ENCODE assay signal across 12 cellular contexts in the genomic region with DNA sequence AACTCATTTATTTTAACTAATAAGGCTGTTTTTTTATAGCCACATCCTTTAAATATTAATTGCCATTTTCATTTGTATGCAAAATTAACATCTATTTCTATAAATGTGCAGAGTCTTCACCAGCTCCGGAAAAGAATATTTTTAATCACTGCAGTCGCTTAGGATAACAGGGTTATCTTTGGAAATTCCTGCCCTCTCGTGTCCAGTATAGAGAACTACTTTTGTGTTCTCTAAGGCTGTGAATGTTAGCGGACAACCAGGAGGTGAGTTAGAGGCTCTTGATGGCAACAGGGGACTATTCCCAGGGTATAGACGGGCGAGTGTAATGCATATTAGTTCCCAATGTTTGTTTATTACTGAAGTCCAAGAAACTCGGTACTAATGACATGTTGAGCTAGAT. TPM values are rescaled to one million over a fixed set of nuclear protein-coding genes. Genes with fewer than 3 reads are reported as not detected.
DNase-seq lines count a peak whose midpoint lies in the region; ATAC-seq, FAIRE-seq and TF ChIP-seq lines count a peak whose summit lies in the region.
"Had no signal": no experiment of that assay in that cellular context is flagged by ENCODE, and none has a peak within 500 bp of the region (broad histone marks: within the 10 kb centered on the region; RNA-seq: fewer than 3 reads in every experiment).

No MANE protein-coding gene starts in this region.

- POLR2A ChIA-PET in A549 (lab: Yijun Ruan, JAX), result no interaction called here

- no peak overlapping the region for H3K27ac ChIP-seq in A549
- H3K27ac ChIP-seq: gastroesophageal sphincter, parathyroid adenoma, Peyer's patch had no signal

- CTCF ChIA-PET in A549 (lab: Yijun Ruan, JAX), result interaction anchor here (0.6 to 4.8 kb wide), 34 partner anchors 8 to 495 kb away, joined by 3 to 45 read pairs (median 4); no protein-coding TSS in a partner anchor

- peak; percentile 40 for TF ChIP-seq CTCF in A549 (IDR thresholded peaks at IDR 0.05)

- no peaks in the 10 kb centered on the region for H3K36me3 ChIP-seq in adipocyte (ENCODE audit: control insufficient read depth, insufficient read depth, low read length, severe bottlenecking)
- H3K36me3 ChIP-seq: gastroesophageal sphincter, Peyer's patch had no signal

- H3K4me1 ChIP-seq in A549 (no peaks in the 10 kb centered on the region), adipocyte (ENCODE audit: control insufficient read depth, insufficient read depth, low read length) (peaks cover 15% of the 10 kb centered on the region)
- H3K4me1 ChIP-seq: gastroesophageal sphincter, parathyroid adenoma, Peyer's patch had no signal

- H3K9ac ChIP-seq in adipocyte (ENCODE audit: low read length), result peak overlapping the region; percentile 7
- H3K9ac ChIP-seq: parathyroid adenoma had no signal

- no peak for TF ChIP-seq EP300 in A549 (IDR thresholded peaks at IDR 0.05)

- TF ChIP-seq POLR2A in A549 (IDR thresholded peaks at IDR 0.05; ENCODE audit: low read length), result no peak

- no peak for FAIRE-seq in A549 (lab: Jason Lieb, UNC)

- H3K4me3 ChIP-seq in A549, result no peak overlapping the region
- H3K4me3 ChIP-seq in adipocyte (ENCODE audit: low read length), result no peak overlapping the region
- H3K4me3 ChIP-seq: gastroesophageal sphincter, Peyer's patch had no signal

- peaks cover 32% of the 10 kb centered on the region for H3K27me3 ChIP-seq in adipocyte (replicated peaks; ENCODE audit: control insufficient read depth, insufficient read depth, low read length)
- H3K27me3 ChIP-seq: gastroesophageal sphincter, Peyer's patch had no signal

- no peak overlapping the region for H3K4me2 ChIP-seq in A549

- 17% methylated on average over 7 of the region's 7 CpGs for WGBS in A549 (ENCODE audit: missing lambda C conversion rate)

- ATAC-seq in A549, result peak; percentile 92 to 97
- ATAC-seq: gastroesophageal sphincter had no signal

- no peaks in the 10 kb centered on the region for H3K9me3 ChIP-seq in A549
- no peaks in the 10 kb centered on the region for H3K9me3 ChIP-seq in adipocyte (ENCODE audit: control insufficient read depth, low read length)
- H3K9me3 ChIP-seq: gastroesophageal sphincter, Peyer's patch had no signal

- DNase-seq in A549 (ENCODE audit: low read depth in 1 of 2, low spot score in 1 of 2), result peak; percentile 49 to 70
- peak; percentile 27 for DNase-seq in HT-29 (ENCODE audit: low spot score)
- DNase-seq in adipocyte (ENCODE audit: low read depth), result peak; percentile 35
- peak; percentile 45 for DNase-seq in iris pigment epithelial cell (ENCODE audit: low read depth)
- DNase-seq in NCI-H187 treated with DMSO at 0.1 percent for 48 hours (lab: John Stamatoyannopoulos, UW), result no peak
- no peak for DNase-seq in SKM-1 treated with dmso at 0.1 percent for 144 hours (lab: John Stamatoyannopoulos, UW; ENCODE audit: unreplicated experiment)
- no peak for DNase-seq in stimulated activated CD4-positive, alpha-beta T cell treated with anti-CD3 and anti-CD28 coated beads, Interleukin-4, amount 100 ng/mL, for 1 hour
- DNase-seq in activated CD4-positive, alpha-beta T cell treated with anti-CD3 and anti-CD28 coated beads, Interleukin-2, amount 50 U/mL, for 1 hour, result no peak
- DNase-seq: DMS79 treated with DMSO at 0.1 percent for 48 hours, Peyer's patch had no signal

- TF ChIP-seq RAD21 in A549 (conservative IDR thresholded peaks at IDR 0.05 in 1 of 2, IDR thresholded peaks at IDR 0.05 in 1 of 2), result peak; percentile 33 to 41; a peak in 2 of 5 replicates

TF ChIP-seq in A549, 52 proteins besides CTCF, POLR2A, EP300 and RAD21:
- TF ChIP-seq CBX2 (IDR thresholded peaks at IDR 0.05; ENCODE audit: borderline replicate concordance, low read depth) (no peak), CHD2 (IDR thresholded peaks at IDR 0.05; ENCODE audit: low read length, partially characterized antibody) (no peak), SMC3 (IDR thresholded peaks at IDR 0.05) (peak; percentile 43; the same call in 2 of the 3 replicates)

RNA-seq across cellular contexts. Expression of gene GGTA1, which starts 59.4 kb away (rescaled TPM):
- 0.05 TPM in 1 of 2 replicates, not detected in the other for polyA plus RNA-seq in A549 (2011; rRNA removed)
- not detected in 2 replicates for polyA plus RNA-seq in A549 (2012; cell fraction: cytosol; rRNA removed)
- not detected in 2 replicates for polyA plus RNA-seq in A549 (2012; cell fraction: nucleus; rRNA removed)
- polyA plus RNA-seq in A549 (2017; fragmentation: RNase III; extraction: RNeasy Plus Mini Kit Qiagen cat#74134 plus additional on column Dnase treatment), result not detected in 3 replicates
- polyA minus RNA-seq in A549 (2011; rRNA and poly(A)+ RNA removed), result not detected in 2 replicates
- total RNA-seq in HT-29 (2014; rRNA removed; shearing (Covaris generic)), result not detected in 2 replicates

Comparison
In these comparisons a context has a peak if more than half of its experiments do, and no peak if none do; other contexts are left out.
1. DNase-seq: peak in A549 (2 of 2), HT-29 (single experiment), adipocyte (single experiment) and iris pigment epithelial cell (single experiment); none in NCI-H187 treated with DMSO at 0.1 percent for 48 hours (single experiment), SKM-1 treated with dmso at 0.1 percent for 144 hours (single experiment), stimulated activated CD4-positive, alpha-beta T cell treated with anti-CD3 and anti-CD28 coated beads, Interleukin-4, amount 100 ng/mL, for 1 hour (single experiment) and activated CD4-positive, alpha-beta T cell treated with anti-CD3 and anti-CD28 coated beads, Interleukin-2, amount 50 U/mL, for 1 hour (single experiment).